8 cellular contexts compared by ENCODE assay signal in the genomic region with DNA sequence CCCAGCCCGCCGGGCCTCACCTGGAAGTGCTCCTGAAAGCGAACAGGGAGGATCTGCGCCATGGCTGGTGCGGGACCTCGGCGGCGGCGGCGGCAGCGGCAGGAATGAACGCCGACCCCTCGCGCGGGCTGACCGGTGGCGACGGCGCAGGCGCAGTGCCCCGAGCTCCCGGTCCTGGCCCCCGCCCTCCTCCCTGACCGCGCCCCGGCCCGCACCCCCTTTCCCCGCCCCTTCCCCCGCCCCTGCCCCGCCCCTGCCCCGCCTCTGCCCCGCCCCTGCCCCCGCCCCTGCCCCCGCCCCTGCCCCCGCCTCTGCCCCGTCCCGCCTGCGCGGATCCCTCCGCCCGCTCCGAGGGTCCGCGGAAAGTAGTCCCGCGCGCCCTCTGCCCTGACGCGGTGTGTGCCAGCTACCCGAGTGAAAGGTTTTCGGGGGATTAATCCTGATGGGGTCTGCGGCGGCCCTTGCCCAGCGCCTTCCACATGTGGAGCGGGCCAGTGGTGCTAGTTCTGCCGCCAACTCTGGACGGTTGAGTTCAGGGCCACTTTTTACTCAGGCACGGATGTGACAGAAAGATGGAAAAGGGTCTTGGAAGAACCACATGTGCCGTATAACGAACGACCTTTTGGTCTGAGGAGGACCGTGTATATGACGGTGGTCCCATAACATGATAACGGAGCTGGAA. TPM values are rescaled to one million over a fixed set of nuclear protein-coding genes. Genes with fewer than 3 reads are reported as not detected.
DNase-seq lines count a peak whose midpoint lies in the region; ATAC-seq, FAIRE-seq and TF ChIP-seq lines count a peak whose summit lies in the region.

A gene (minus strand): TSS at position 140 of the 682 bp plus-strand sequence. CDS start 78 bp downstream, at position 62.

- 1% methylated on average over 42 of the region's 65 CpGs for WGBS in GM12878 (ENCODE audit: insufficient coverage, insufficient replicate concordance, low lambda C conversion rate, missing lambda C conversion rate)

- ATAC-seq in GM19324 (IDR thresholded peaks at IDR 0.05; ENCODE audit: low FRiP score, unreplicated experiment) (peak; percentile 68), GM12878 (peak; percentile 82), HG03469 (IDR thresholded peaks at IDR 0.05; ENCODE audit: unreplicated experiment) (no peak)

- in situ Hi-C loops in GM12878 (cut with MboI), result loop anchor here (5.0 kb wide), 1 partner anchor 109 kb away; no protein-coding TSS in a partner anchor

- H3K9me3 ChIP-seq in BE2C, result no peaks in the 10 kb centered on the region
- H3K9me3 ChIP-seq in GM12878 (replicated peaks; ENCODE audit: control insufficient read depth, insufficient read depth, low read length), result no peaks in the 10 kb centered on the region

- H3K4me1 ChIP-seq in BE2C, result no peaks in the 10 kb centered on the region
- H3K4me1 ChIP-seq in GM12878 (ENCODE audit: control insufficient read depth, insufficient read depth, low read length), result peaks cover 9% of the 10 kb centered on the region

- H3K79me2 ChIP-seq in GM12878 (ENCODE audit: control insufficient read depth, insufficient read depth, low read length), result no peaks in the 10 kb centered on the region

- TF ChIP-seq EP300 in GM12878 (IDR thresholded peaks at IDR 0.05; ENCODE audit: borderline replicate concordance in 1 of 2, control insufficient read depth in 1 of 2, low read depth in 2 of 2, low read length in 2 of 2), result no peak

- TF ChIP-seq POLR2A in GM12878 (IDR thresholded peaks at IDR 0.05; ENCODE audit: low read depth, low read length), result peak; percentile 58

- no peak for TF ChIP-seq RAD21 in GM12878 (IDR thresholded peaks at IDR 0.05; ENCODE audit: insufficient read depth, low read depth, low read length)

- peak within 1 kb of the TSS; percentile 99 for H3K4me2 ChIP-seq in GM12878 (ENCODE audit: control insufficient read depth, insufficient read depth)

- H4K20me1 ChIP-seq in GM12878 (ENCODE audit: control insufficient read depth, insufficient read depth), result no peaks in the 10 kb centered on the region

- POLR2A ChIA-PET in GM12878 (lab: Charles Lee), result interaction anchor here (0.7 kb wide), 1 partner anchor 113 kb away, joined by 3 read pairs; a partner anchor contains a TSS

- FAIRE-seq in GM12878 (lab: Jason Lieb, UNC), result peak; percentile 73

- peak within 1 kb of the TSS; percentile 79 for H3K9ac ChIP-seq in GM12878 (ENCODE audit: control insufficient read depth, insufficient read depth, low read length)

- RAD21 ChIA-PET in GM12878 (lab: Charles Lee; ENCODE audit: unreplicated experiment), result interaction anchor here (1.0 to 1.3 kb wide), 3 partner anchors 69 to 113 kb away, joined by 3 read pairs; a partner anchor contains a TSS

- peaks cover 13% of the 10 kb centered on the region for H3K27me3 ChIP-seq in BE2C
- H3K27me3 ChIP-seq in GM12878 (replicated peaks in 1 of 2; ENCODE audit: control insufficient read depth in 2 of 2, insufficient read depth in 2 of 2, low read length in 1 of 2), result peaks cover 7 to 15% of the 10 kb centered on the region in 2 experiments

- DNase-seq in BE2C (peak; percentile 91), LNCaP clone FGC (ENCODE audit: low read depth) (no peak), T-helper 22 cell (ENCODE audit: low read depth) (peak; percentile 52), GM12878 (ENCODE audit: low read depth, low spot score) (peak; percentile 21), hypothalamus (lab: John Stamatoyannopoulos, UW) (peak; percentile 17 to 90 (median 69)), retinal pigment epithelial cell (ENCODE audit: low read depth) (no peak)

- SMC1A ChIA-PET in GM12878 (lab: Charles Lee; ENCODE audit: uncharacterized antibody, unreplicated experiment), result interaction anchor here (0.7 to 1.2 kb wide), 3 partner anchors 15 to 338 kb away, joined by 3 to 4 read pairs (median 4); no protein-coding TSS in a partner anchor

- intact Hi-C loops in GM12878 (cut with micrococcal nuclease; ENCODE audit: unreplicated experiment), result loop anchor here (10.0 kb wide), 2 partner anchors 133 to 183 kb away; a partner anchor contains a TSS

- H3K36me3 ChIP-seq in BE2C, result no peaks in the 10 kb centered on the region; the same call in 1 of the 2 replicates
- no peaks in the 10 kb centered on the region for H3K36me3 ChIP-seq in GM12878 (ENCODE audit: control insufficient read depth in 2 of 2, insufficient read depth in 2 of 2, low read length in 1 of 2)

- peak within 1 kb of the TSS; percentile 99 for H2AFZ ChIP-seq in GM12878 (ENCODE audit: control insufficient read depth, low read depth, low read length)

- H3K27ac ChIP-seq in GM12878 (ENCODE audit: control insufficient read depth, insufficient read depth), result peak within 1 kb of the TSS; percentile 34; the same call in 1 of the 2 replicates

- H3K4me3 ChIP-seq in BE2C (ENCODE audit: low read depth, low read length), result peak within 1 kb of the TSS; percentile 65
- peak within 1 kb of the TSS; percentile 79 for H3K4me3 ChIP-seq in LNCaP clone FGC (ENCODE audit: low read depth, low read length)
- peak within 1 kb of the TSS; percentile 96 for H3K4me3 ChIP-seq in GM12878
- peak within 1 kb of the TSS; percentile 71 for H3K4me3 ChIP-seq in retinal pigment epithelial cell (ENCODE audit: low read length)

- no TSS peak for BruUV-seq in GM12878 (replicated peaks; lab: Mats Ljungman, UMichigan)

- CTCF ChIA-PET in GM12878 (lab: Yijun Ruan, JAX), result interaction anchor here (1.1 to 1.8 kb wide), 3 partner anchors 147 to 618 kb away, joined by 3 to 4 read pairs (median 3); a partner anchor contains a TSS

- TF ChIP-seq CTCF in BE2C (IDR thresholded peaks at IDR 0.05; ENCODE audit: low read depth, low read length) (no peak), LNCaP clone FGC (IDR thresholded peaks at IDR 0.05; ENCODE audit: control insufficient read depth, extremely low read depth, insufficient read depth) (no peak), GM12878 (IDR thresholded peaks at IDR 0.05 in 2 of 3, conservative IDR thresholded peaks at IDR 0.05 in 1 of 3; ENCODE audit: control insufficient read depth in 2 of 3, extremely low read depth in 1 of 3, insufficient read depth in 1 of 3, low read depth in 3 of 3, low read length in 3 of 3) (no peak), retinal pigment epithelial cell (conservative IDR thresholded peaks at IDR 0.05; ENCODE audit: low read depth, low read length) (no peak)

TF ChIP-seq in GM12878, 131 proteins besides CTCF, POLR2A, EP300 and RAD21 (continues in another document):
- TF ChIP-seq CREB1 (IDR thresholded peaks at IDR 0.05; ENCODE audit: low read depth) (no peak), TAF1 (IDR thresholded peaks at IDR 0.05; ENCODE audit: borderline replicate concordance, low read depth, low read length) (0 out of 2 replicates have a peak, but pooled peaks have one; percentile 32), BRCA1 (IDR thresholded peaks at IDR 0.05; ENCODE audit: low read depth, low read length) (no peak), TCF3 (IDR thresholded peaks at IDR 0.05; ENCODE audit: borderline replicate concordance, insufficient read depth, low read depth, low read length) (no peak), SPI1 (IDR thresholded peaks at IDR 0.05; ENCODE audit: borderline replicate concordance, insufficient read depth, low read depth, low read length) (no peak)
- TF ChIP-seq, protein P1, sequence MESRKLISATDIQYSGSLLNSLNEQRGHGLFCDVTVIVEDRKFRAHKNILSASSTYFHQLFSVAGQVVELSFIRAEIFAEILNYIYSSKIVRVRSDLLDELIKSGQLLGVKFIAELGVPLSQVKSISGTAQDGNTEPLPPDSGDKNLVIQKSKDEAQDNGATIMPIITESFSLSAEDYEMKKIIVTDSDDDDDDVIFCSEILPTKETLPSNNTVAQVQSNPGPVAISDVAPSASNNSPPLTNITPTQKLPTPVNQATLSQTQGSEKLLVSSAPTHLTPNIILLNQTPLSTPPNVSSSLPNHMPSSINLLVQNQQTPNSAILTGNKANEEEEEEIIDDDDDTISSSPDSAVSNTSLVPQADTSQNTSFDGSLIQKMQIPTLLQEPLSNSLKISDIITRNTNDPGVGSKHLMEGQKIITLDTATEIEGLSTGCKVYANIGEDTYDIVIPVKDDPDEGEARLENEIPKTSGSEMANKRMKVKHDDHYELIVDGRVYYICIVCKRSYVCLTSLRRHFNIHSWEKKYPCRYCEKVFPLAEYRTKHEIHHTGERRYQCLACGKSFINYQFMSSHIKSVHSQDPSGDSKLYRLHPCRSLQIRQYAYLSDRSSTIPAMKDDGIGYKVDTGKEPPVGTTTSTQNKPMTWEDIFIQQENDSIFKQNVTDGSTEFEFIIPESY (IDR thresholded peaks at IDR 0.05), result no peak
- TF ChIP-seq, protein P2, sequence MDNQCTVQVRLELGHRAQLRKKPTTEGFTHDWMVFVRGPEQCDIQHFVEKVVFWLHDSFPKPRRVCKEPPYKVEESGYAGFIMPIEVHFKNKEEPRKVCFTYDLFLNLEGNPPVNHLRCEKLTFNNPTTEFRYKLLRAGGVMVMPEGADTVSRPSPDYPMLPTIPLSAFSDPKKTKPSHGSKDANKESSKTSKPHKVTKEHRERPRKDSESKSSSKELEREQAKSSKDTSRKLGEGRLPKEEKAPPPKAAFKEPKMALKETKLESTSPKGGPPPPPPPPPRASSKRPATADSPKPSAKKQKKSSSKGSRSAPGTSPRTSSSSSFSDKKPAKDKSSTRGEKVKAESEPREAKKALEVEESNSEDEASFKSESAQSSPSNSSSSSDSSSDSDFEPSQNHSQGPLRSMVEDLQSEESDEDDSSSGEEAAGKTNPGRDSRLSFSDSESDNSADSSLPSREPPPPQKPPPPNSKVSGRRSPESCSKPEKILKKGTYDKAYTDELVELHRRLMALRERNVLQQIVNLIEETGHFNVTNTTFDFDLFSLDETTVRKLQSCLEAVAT (IDR thresholded peaks at IDR 0.05), result 0 out of 2 replicates have a peak, but pooled peaks have one; percentile 20

RNA-seq across cellular contexts. Expression of the gene that starts here (rescaled TPM):
- 0.76 TPM for polyA plus RNA-seq in BE2C (2012; ENCODE audit: insufficient read depth, insufficient read length, low read depth)
- total RNA-seq in GM12878 (2013; cell fraction: nucleolus; rRNA removed), result 0.63 and 0.95 TPM in 2 replicates
- under 0.01 and 0.05 TPM in 2 replicates for total RNA-seq in GM12878 (2014; rRNA removed)
- total RNA-seq in GM12878 (2014; rRNA removed; fragmentation: Illumina TruSeq; extraction: Trizol), result not detected in 2 replicates
- total RNA-seq in GM12878 (2021), result 0.16 and 0.18 TPM in 2 replicates
- 0.12 TPM for polyA plus RNA-seq in GM12878 (2011; ENCODE audit: low read depth)
- 0.07 and 0.35 TPM in 2 replicates for polyA plus RNA-seq in GM12878 (2011; rRNA removed)
- 0.15 and 0.31 TPM in 2 replicates for polyA plus RNA-seq in GM12878 (2011; cell fraction: cytosol; rRNA removed)
- 0.33 and 0.47 TPM in 2 replicates for polyA plus RNA-seq in GM12878 (2011; cell fraction: nucleus; rRNA removed)
- polyA plus RNA-seq in GM12878 (2012), result 0.05 and 0.36 TPM in 2 replicates
- 0.07 TPM in 1 of 2 replicates, not detected in the other for polyA plus RNA-seq in GM12878 (2014; fragmentation: Illumina TruSeq; extraction: Trizol)
- under 1 TPM in 1 of 2 experiments, not detected in 1; 0.04 TPM for polyA plus RNA-seq in GM12878 (2014; fragmentation: Nextera tagmentation; extraction: Ambion mirVana)
- 0.13 TPM in 1 of 2 replicates, not detected in the other for polyA plus RNA-seq in GM12878 (2014; rRNA removed)
- polyA plus RNA-seq in GM12878 (2016; fragmentation: Nextera tagmentation; extraction: Ambion mirVana), result under 1 TPM; 0.11 to 0.16 TPM
- polyA minus RNA-seq in GM12878 (2011; rRNA and poly(A)+ RNA removed), result 0.15 and 0.46 TPM in 2 replicates
- 0.52 TPM in 1 of 2 replicates, not detected in the other for polyA minus RNA-seq in GM12878 (2011; cell fraction: cytosol; rRNA and poly(A)+ RNA removed)
- 0.77 and 0.85 TPM in 2 replicates for polyA minus RNA-seq in GM12878 (2011; cell fraction: nucleus; rRNA and poly(A)+ RNA removed)

Comparison
In these comparisons a context has a peak if more than half of its experiments do, and no peak if none do; other contexts are left out.
1. Peak in DNase-seq, ATAC-seq, H3K4me3 ChIP-seq, H3K27ac ChIP-seq, H3K9ac ChIP-seq and H3K4me2 ChIP-seq in GM12878; RNA of the gene not detected or under 1 TPM.
2. DNase-seq: peak in BE2C (single experiment), T-helper 22 cell (single experiment) and hypothalamus (51 of 51); none in LNCaP clone FGC (single experiment) and retinal pigment epithelial cell (single experiment).
3. Peak in every context shown above with its lines, with median percentiles within 50 percentile points of each other: H3K4me3 ChIP-seq.